ENCODE assay signal across 28 cellular contexts in genomic region chr7:23955145-23955544, GRCh38.
A peak's percentile ranks its signal among the peaks of the same experiment; 100 is the strongest.
DNase-seq lines count a peak whose midpoint lies in the region; ATAC-seq and TF ChIP-seq lines count a peak whose summit lies in the region.
"Had no signal": no experiment of that assay in that cellular context is flagged by ENCODE, and none has a peak within 500 bp of the region (broad histone marks: within the 10 kb centered on the region; RNA-seq: fewer than 3 reads in every experiment).

No MANE protein-coding gene starts in this region.

- H3K36me3 ChIP-seq in HEK293 (ENCODE audit: control insufficient read depth in 2 of 2, insufficient read depth in 1 of 2, low read length in 2 of 2): no peaks in the 10 kb centered on the region
- H3K36me3 ChIP-seq: BLaER1 treated with 17β-estradiol and CSF1 and Interleukin-3, amounts not matched to agents 10 nM and 100 nM; esophagus muscularis mucosa; gastroesophageal sphincter; prostate gland; suprapubic skin had no signal

- no peak for TF ChIP-seq CTCF in HEK293 (tag by site-specific recombination; IDR thresholded peaks at IDR 0.05)

- POLR2A ChIA-PET in HEK293 (lab: Yijun Ruan, JAX): no interaction called here

- no peak overlapping the region for H3K27ac ChIP-seq in HEK293 (ENCODE audit: extremely low read depth, low read depth, low read length)
- H3K27ac ChIP-seq: BLaER1 treated with 17β-estradiol and CSF1 and Interleukin-3, amounts not matched to agents 10 nM and 100 nM; esophagus muscularis mucosa; gastroesophageal sphincter; prostate gland; skin epidermis; suprapubic skin had no signal

- CTCF ChIA-PET in HEK293 (lab: Yijun Ruan, JAX): no interaction called here

- in situ Hi-C loops in ACHN (cut with HindIII; ENCODE audit: low pct_ligation_motif_present, low pct_unique_long_range_greater_than_20kb, low sequenced_read_pairs): no loop called here

- DNase-seq in ACHN (peak; percentile 37), RPMI7951 (ENCODE audit: low read depth) (peak; percentile 16), fibroblast of peridontal ligament (ENCODE audit: extremely low read depth) (peak; percentile 1), putamen (ENCODE audit: low spot score) (no peak), NCI-H1092 (lab: John Stamatoyannopoulos, UW) (no peak)
- DNase-seq: activated CD4-positive, alpha-beta T cell treated with anti-CD3 and anti-CD28 coated beads, Interleukin-2, amount 10 ng/mL, durations not matched to agents 7 days and 5 days; activated naive CD4-positive, alpha-beta T cell treated with anti-CD3 and anti-CD28 coated beads for 36 hours; activated T-cell treated with anti-CD3 and anti-CD28 coated beads, Interleukin-2, amount 50 U/mL, for 48 hours; amygdala; Caco-2; DMS79 treated with DMSO at 0.1 percent for 48 hours; endodermal cell; islet precursor cell; MM.1S; NCI-H2171; NCI-H524 treated with DMSO at 0.1 percent for 48 hours; NK-92 treated with Interleukin-12 subunit alpha and Interleukin-12 subunit beta, amount 100 ng/mL, for 24 hours; stimulated activated CD4-positive, alpha-beta T cell treated with anti-CD3 and anti-CD28 coated beads, Interleukin-2, amount 100 ng/mL, for 24 hours had no signal

- H3K9me3 ChIP-seq in HEK293 (ENCODE audit: control insufficient read depth, insufficient read depth, low read depth, low read length): no peaks in the 10 kb centered on the region
- H3K9me3 ChIP-seq: Caco-2, prostate gland, suprapubic skin had no signal

- H3K4me1 ChIP-seq in HEK293 (ENCODE audit: control insufficient read depth, insufficient read depth, low read length): no peaks in the 10 kb centered on the region
- H3K4me1 ChIP-seq: esophagus muscularis mucosa, gastroesophageal sphincter, prostate gland, suprapubic skin had no signal

- ATAC-seq in GM21367 (IDR thresholded peaks at IDR 0.05; ENCODE audit: unreplicated experiment) (no peak), GM18519 (IDR thresholded peaks at IDR 0.05; ENCODE audit: low FRiP score, unreplicated experiment) (no peak)
- ATAC-seq: gastroesophageal sphincter had no signal

- H3K4me3 ChIP-seq in HEK293 (ENCODE audit: low read depth, low read length): no peak overlapping the region
- H3K4me3 ChIP-seq: BLaER1 treated with 17β-estradiol and CSF1 and Interleukin-3, amounts not matched to agents 10 nM and 100 nM; esophagus muscularis mucosa; gastroesophageal sphincter; lung; prostate gland; skin epidermis; suprapubic skin had no signal

TF ChIP-seq in HEK293, 187 proteins besides CTCF, POLR2A, EP300 and RAD21:
- TF ChIP-seq ZNF677 (tag by site-specific recombination; IDR thresholded peaks at IDR 0.05) (no peak), SCRT2 (tag by site-specific recombination; IDR thresholded peaks at IDR 0.05) (peak; percentile 56)

Comparison
In these comparisons a context has a peak if more than half of its experiments do, and no peak if none do; other contexts are left out.
1. DNase-seq: peak in ACHN (single experiment), RPMI7951 (single experiment) and fibroblast of peridontal ligament (single experiment); none in putamen (single experiment) and NCI-H1092 (single experiment).